In genomic region chr16:66924527-66925321, GRCh38 we compare ENCODE assay signal across 1 cellular context.
TF ChIP-seq lines count a peak whose summit lies in the region.

No MANE protein-coding gene starts in this region.

TF ChIP-seq in HepG2, 621 proteins besides CTCF, POLR2A, EP300 and RAD21 (continued from another document and continues in another):
- TF ChIP-seq ZNF180 (CRISPR knock-in tag; IDR thresholded peaks at IDR 0.05; ENCODE audit: borderline replicate concordance, low read depth) (no peak), ZNF546 (CRISPR knock-in tag; conservative IDR thresholded peaks at IDR 0.05) (no peak), ZNF205 (CRISPR knock-in tag; IDR thresholded peaks at IDR 0.05) (0 out of 2 replicates have a peak, but pooled peaks have one; percentile 30), TBP (CRISPR knock-in tag; IDR thresholded peaks at IDR 0.05) (no peak), CAMTA2 (CRISPR knock-in tag; IDR thresholded peaks at IDR 0.05; ENCODE audit: borderline replicate concordance) (no peak), ZNF724P (CRISPR knock-in tag; IDR thresholded peaks at IDR 0.05; ENCODE audit: borderline replicate concordance) (0 out of 2 replicates have a peak, but pooled peaks have one; percentile 45), NBN (conservative IDR thresholded peaks at IDR 0.05) (no peak), ZNF589 (CRISPR knock-in tag; conservative IDR thresholded peaks at IDR 0.05) (no peak), ZNF768 (CRISPR knock-in tag; IDR thresholded peaks at IDR 0.05) (peak; percentile 44; the same call in 1 of the 2 replicates), HNF4G (IDR thresholded peaks at IDR 0.05; ENCODE audit: borderline replicate concordance, low read depth, low read length) (no peak), HNF4G (CRISPR knock-in tag; IDR thresholded peaks at IDR 0.05; ENCODE audit: borderline replicate concordance, low read depth) (0 out of 2 replicates have a peak, but pooled peaks have one; percentile 27), ZNF362 (CRISPR knock-in tag; IDR thresholded peaks at IDR 0.05; ENCODE audit: borderline replicate concordance) (no peak), ZNF576 (CRISPR knock-in tag; IDR thresholded peaks at IDR 0.05) (no peak), ZSCAN12 (CRISPR knock-in tag; IDR thresholded peaks at IDR 0.05) (0 out of 2 replicates have a peak, but pooled peaks have one; percentile 42), MED1 (CRISPR knock-in tag; IDR thresholded peaks at IDR 0.05) (peak; percentile 28; the same call in 1 of the 2 replicates), ZKSCAN5 (CRISPR knock-in tag; IDR thresholded peaks at IDR 0.05) (no peak), HOXA3 (CRISPR knock-in tag; IDR thresholded peaks at IDR 0.05) (peak; percentile 64), NCOR1 (IDR thresholded peaks at IDR 0.05; ENCODE audit: borderline replicate concordance, low read length) (no peak), MAX (IDR thresholded peaks at IDR 0.05) (peak; percentile 43; the same call in 1 of the 2 replicates), LCORL (IDR thresholded peaks at IDR 0.05) (no peak), LCORL (CRISPR knock-in tag; IDR thresholded peaks at IDR 0.05) (0 out of 2 replicates have a peak, but pooled peaks have one; percentile 6), YEATS4 (CRISPR knock-in tag; IDR thresholded peaks at IDR 0.05; ENCODE audit: borderline replicate concordance) (peak; percentile 51; the same call in 1 of the 2 replicates), GABPB1 (CRISPR knock-in tag; IDR thresholded peaks at IDR 0.05) (peak; percentile 53; the same call in 1 of the 2 replicates), KLF15 (CRISPR knock-in tag; IDR thresholded peaks at IDR 0.05; ENCODE audit: borderline replicate concordance) (no peak), GMEB1 (CRISPR knock-in tag; IDR thresholded peaks at IDR 0.05; ENCODE audit: borderline replicate concordance) (no peak), PLRG1 (conservative IDR thresholded peaks at IDR 0.05) (no peak), ZNF136 (CRISPR knock-in tag; IDR thresholded peaks at IDR 0.05; ENCODE audit: low read depth) (no peak), TEAD3 (CRISPR knock-in tag; optimal IDR thresholded peaks at IDR 0.05; ENCODE audit: borderline replicate concordance) (no peak), NFE2L1 (CRISPR knock-in tag; IDR thresholded peaks at IDR 0.05; ENCODE audit: borderline replicate concordance) (no peak), JDP2 (CRISPR knock-in tag; IDR thresholded peaks at IDR 0.05; ENCODE audit: borderline replicate concordance) (no peak), ZZZ3 (CRISPR knock-in tag; IDR thresholded peaks at IDR 0.05; ENCODE audit: borderline replicate concordance) (no peak), ZNF33B (CRISPR knock-in tag; IDR thresholded peaks at IDR 0.05) (no peak), ARHGAP35 (CRISPR knock-in tag; IDR thresholded peaks at IDR 0.05; ENCODE audit: borderline replicate concordance) (no peak), ZNF556 (CRISPR knock-in tag; IDR thresholded peaks at IDR 0.05; ENCODE audit: borderline replicate concordance) (no peak), MXD4 (CRISPR knock-in tag; IDR thresholded peaks at IDR 0.05) (no peak), ZNF431 (CRISPR knock-in tag; IDR thresholded peaks at IDR 0.05; ENCODE audit: borderline replicate concordance, low read depth) (0 out of 2 replicates have a peak, but pooled peaks have one; percentile 31), NR3C1 (CRISPR knock-in tag; IDR thresholded peaks at IDR 0.05) (no peak), FUBP1 (CRISPR knock-in tag; IDR thresholded peaks at IDR 0.05; ENCODE audit: borderline replicate concordance) (no peak), ZBTB1 (CRISPR knock-in tag; IDR thresholded peaks at IDR 0.05; ENCODE audit: borderline replicate concordance) (no peak), NKX3-1 (CRISPR knock-in tag; IDR thresholded peaks at IDR 0.05) (no peak), ZNF44 (CRISPR knock-in tag; IDR thresholded peaks at IDR 0.05) (no peak), NFIB (CRISPR knock-in tag; IDR thresholded peaks at IDR 0.05; ENCODE audit: borderline replicate concordance) (no peak)
- TF ChIP-seq, protein P1, sequence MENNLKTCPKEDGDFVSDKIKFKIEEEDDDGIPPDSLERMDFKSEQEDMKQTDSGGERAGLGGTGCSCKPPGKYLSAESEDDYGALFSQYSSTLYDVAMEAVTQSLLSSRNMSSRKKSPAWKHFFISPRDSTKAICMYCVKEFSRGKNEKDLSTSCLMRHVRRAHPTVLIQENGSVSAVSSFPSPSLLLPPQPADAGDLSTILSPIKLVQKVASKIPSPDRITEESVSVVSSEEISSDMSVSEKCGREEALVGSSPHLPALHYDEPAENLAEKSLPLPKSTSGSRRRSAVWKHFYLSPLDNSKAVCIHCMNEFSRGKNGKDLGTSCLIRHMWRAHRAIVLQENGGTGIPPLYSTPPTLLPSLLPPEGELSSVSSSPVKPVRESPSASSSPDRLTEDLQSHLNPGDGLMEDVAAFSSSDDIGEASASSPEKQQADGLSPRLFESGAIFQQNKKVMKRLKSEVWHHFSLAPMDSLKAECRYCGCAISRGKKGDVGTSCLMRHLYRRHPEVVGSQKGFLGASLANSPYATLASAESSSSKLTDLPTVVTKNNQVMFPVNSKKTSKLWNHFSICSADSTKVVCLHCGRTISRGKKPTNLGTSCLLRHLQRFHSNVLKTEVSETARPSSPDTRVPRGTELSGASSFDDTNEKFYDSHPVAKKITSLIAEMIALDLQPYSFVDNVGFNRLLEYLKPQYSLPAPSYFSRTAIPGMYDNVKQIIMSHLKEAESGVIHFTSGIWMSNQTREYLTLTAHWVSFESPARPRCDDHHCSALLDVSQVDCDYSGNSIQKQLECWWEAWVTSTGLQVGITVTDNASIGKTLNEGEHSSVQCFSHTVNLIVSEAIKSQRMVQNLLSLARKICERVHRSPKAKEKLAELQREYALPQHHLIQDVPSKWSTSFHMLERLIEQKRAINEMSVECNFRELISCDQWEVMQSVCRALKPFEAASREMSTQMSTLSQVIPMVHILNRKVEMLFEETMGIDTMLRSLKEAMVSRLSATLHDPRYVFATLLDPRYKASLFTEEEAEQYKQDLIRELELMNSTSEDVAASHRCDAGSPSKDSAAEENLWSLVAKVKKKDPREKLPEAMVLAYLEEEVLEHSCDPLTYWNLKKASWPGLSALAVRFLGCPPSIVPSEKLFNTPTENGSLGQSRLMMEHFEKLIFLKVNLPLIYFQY (CRISPR knock-in tag; IDR thresholded peaks at IDR 0.05; ENCODE audit: borderline replicate concordance) = no peak
- TF ChIP-seq, protein P2, sequence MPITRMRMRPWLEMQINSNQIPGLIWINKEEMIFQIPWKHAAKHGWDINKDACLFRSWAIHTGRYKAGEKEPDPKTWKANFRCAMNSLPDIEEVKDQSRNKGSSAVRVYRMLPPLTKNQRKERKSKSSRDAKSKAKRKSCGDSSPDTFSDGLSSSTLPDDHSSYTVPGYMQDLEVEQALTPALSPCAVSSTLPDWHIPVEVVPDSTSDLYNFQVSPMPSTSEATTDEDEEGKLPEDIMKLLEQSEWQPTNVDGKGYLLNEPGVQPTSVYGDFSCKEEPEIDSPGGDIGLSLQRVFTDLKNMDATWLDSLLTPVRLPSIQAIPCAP (CRISPR knock-in tag; IDR thresholded peaks at IDR 0.05; ENCODE audit: low read depth) = no peak
- TF ChIP-seq, protein P3, sequence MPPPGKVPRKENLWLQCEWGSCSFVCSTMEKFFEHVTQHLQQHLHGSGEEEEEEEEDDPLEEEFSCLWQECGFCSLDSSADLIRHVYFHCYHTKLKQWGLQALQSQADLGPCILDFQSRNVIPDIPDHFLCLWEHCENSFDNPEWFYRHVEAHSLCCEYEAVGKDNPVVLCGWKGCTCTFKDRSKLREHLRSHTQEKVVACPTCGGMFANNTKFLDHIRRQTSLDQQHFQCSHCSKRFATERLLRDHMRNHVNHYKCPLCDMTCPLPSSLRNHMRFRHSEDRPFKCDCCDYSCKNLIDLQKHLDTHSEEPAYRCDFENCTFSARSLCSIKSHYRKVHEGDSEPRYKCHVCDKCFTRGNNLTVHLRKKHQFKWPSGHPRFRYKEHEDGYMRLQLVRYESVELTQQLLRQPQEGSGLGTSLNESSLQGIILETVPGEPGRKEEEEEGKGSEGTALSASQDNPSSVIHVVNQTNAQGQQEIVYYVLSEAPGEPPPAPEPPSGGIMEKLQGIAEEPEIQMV (CRISPR knock-in tag; IDR thresholded peaks at IDR 0.05; ENCODE audit: low read depth) = no peak
- TF ChIP-seq, protein P4, sequence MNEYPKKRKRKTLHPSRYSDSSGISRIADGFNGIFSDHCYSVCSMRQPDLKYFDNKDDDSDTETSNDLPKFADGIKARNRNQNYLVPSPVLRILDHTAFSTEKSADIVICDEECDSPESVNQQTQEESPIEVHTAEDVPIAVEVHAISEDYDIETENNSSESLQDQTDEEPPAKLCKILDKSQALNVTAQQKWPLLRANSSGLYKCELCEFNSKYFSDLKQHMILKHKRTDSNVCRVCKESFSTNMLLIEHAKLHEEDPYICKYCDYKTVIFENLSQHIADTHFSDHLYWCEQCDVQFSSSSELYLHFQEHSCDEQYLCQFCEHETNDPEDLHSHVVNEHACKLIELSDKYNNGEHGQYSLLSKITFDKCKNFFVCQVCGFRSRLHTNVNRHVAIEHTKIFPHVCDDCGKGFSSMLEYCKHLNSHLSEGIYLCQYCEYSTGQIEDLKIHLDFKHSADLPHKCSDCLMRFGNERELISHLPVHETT (CRISPR knock-in tag; conservative IDR thresholded peaks at IDR 0.05) = no peak
- TF ChIP-seq, protein P5, sequence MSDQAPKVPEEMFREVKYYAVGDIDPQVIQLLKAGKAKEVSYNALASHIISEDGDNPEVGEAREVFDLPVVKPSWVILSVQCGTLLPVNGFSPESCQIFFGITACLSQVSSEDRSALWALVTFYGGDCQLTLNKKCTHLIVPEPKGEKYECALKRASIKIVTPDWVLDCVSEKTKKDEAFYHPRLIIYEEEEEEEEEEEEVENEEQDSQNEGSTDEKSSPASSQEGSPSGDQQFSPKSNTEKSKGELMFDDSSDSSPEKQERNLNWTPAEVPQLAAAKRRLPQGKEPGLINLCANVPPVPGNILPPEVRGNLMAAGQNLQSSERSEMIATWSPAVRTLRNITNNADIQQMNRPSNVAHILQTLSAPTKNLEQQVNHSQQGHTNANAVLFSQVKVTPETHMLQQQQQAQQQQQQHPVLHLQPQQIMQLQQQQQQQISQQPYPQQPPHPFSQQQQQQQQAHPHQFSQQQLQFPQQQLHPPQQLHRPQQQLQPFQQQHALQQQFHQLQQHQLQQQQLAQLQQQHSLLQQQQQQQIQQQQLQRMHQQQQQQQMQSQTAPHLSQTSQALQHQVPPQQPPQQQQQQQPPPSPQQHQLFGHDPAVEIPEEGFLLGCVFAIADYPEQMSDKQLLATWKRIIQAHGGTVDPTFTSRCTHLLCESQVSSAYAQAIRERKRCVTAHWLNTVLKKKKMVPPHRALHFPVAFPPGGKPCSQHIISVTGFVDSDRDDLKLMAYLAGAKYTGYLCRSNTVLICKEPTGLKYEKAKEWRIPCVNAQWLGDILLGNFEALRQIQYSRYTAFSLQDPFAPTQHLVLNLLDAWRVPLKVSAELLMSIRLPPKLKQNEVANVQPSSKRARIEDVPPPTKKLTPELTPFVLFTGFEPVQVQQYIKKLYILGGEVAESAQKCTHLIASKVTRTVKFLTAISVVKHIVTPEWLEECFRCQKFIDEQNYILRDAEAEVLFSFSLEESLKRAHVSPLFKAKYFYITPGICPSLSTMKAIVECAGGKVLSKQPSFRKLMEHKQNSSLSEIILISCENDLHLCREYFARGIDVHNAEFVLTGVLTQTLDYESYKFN (CRISPR knock-in tag; conservative IDR thresholded peaks at IDR 0.05) = no peak
- TF ChIP-seq, protein P6, sequence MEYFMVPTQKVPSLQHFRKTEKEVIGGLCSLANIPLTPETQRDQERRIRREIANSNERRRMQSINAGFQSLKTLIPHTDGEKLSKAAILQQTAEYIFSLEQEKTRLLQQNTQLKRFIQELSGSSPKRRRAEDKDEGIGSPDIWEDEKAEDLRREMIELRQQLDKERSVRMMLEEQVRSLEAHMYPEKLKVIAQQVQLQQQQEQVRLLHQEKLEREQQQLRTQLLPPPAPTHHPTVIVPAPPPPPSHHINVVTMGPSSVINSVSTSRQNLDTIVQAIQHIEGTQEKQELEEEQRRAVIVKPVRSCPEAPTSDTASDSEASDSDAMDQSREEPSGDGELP (IDR thresholded peaks at IDR 0.05; ENCODE audit: borderline replicate concordance, low read depth) = no peak
